Comparison of ENCODE assay signal across 10 cellular contexts in genomic region chr9:72635197-72635596, GRCh38.
DNase-seq lines count a peak whose midpoint lies in the region; ATAC-seq, FAIRE-seq and TF ChIP-seq lines count a peak whose summit lies in the region.
"Had no signal": no experiment of that assay in that cellular context is flagged by ENCODE, and none has a peak within 500 bp of the region (broad histone marks: within the 10 kb centered on the region; RNA-seq: fewer than 3 reads in every experiment).

No MANE protein-coding gene starts in this region.

- H3K36me3 Mint-ChIP-seq in naive thymus-derived CD4-positive, alpha-beta T cell, result peaks cover 0 to 4% (median 3%) of the 10 kb centered on the region in 5 donors
- H3K36me3 Mint-ChIP-seq: activated naive CD4-positive, alpha-beta T cell treated with anti-CD3 and anti-CD28 coated beads, Interleukin-2, amount 50 U/mL, for 24 hours had no signal

- no peak overlapping the region for H3K4me3 Mint-ChIP-seq in naive thymus-derived CD4-positive, alpha-beta T cell
- H3K4me3 Mint-ChIP-seq: activated naive CD4-positive, alpha-beta T cell treated with anti-CD3 and anti-CD28 coated beads, Interleukin-2, amount 50 U/mL, for 24 hours had no signal

- ATAC-seq in GM21576 (IDR thresholded peaks at IDR 0.05; ENCODE audit: unreplicated experiment), result peak; percentile 88
- ATAC-seq in HG03439 (IDR thresholded peaks at IDR 0.05; ENCODE audit: unreplicated experiment), result peak; percentile 53
- no peak for ATAC-seq in naive thymus-derived CD4-positive, alpha-beta T cell

- peak; percentile 13 for DNase-seq in activated CD4-positive, alpha-beta T cell treated with anti-CD3 and anti-CD28 coated beads for 48 hours
- DNase-seq in activated CD4-positive, alpha-beta T cell treated with anti-CD3 and anti-CD28 coated beads for 1 hour, result no peak
- DNase-seq in iris pigment epithelial cell (ENCODE audit: low read depth) (peak; percentile 1), frontal cortex (ENCODE audit: low spot score in 2 of 2) (no peak), breast epithelium (ENCODE audit: low spot score in 2 of 2) (no peak)
- no peak for DNase-seq in naive thymus-derived CD4-positive, alpha-beta T cell
- DNase-seq: ACHN had no signal

- H3K36me3 ChIP-seq in breast epithelium, result no peaks in the 10 kb centered on the region
- no peaks in the 10 kb centered on the region for H3K36me3 ChIP-seq in naive thymus-derived CD4-positive, alpha-beta T cell (ENCODE audit: control insufficient read depth in 2 of 3, insufficient read depth in 3 of 3, low read length in 3 of 3)

- no peaks in the 10 kb centered on the region for H3K4me1 ChIP-seq in breast epithelium
- no peaks in the 10 kb centered on the region for H3K4me1 ChIP-seq in naive thymus-derived CD4-positive, alpha-beta T cell (ENCODE audit: control insufficient read depth in 2 of 2, insufficient read depth in 2 of 2, low read length in 2 of 2)

- H3K4me3 ChIP-seq in breast epithelium, result no peak overlapping the region
- H3K4me3 ChIP-seq in naive thymus-derived CD4-positive, alpha-beta T cell (ENCODE audit: low read length), result no peak overlapping the region

- H3K27me3 ChIP-seq in breast epithelium, result no peaks in the 10 kb centered on the region
- no peaks in the 10 kb centered on the region for H3K27me3 ChIP-seq in naive thymus-derived CD4-positive, alpha-beta T cell (ENCODE audit: control insufficient read depth in 2 of 2, insufficient read depth in 2 of 2, low read length in 2 of 2)

- H3K4me1 Mint-ChIP-seq in naive thymus-derived CD4-positive, alpha-beta T cell, result peaks cover 0 to 12% (median 0%) of the 10 kb centered on the region in 7 donors
- H3K4me1 Mint-ChIP-seq: activated naive CD4-positive, alpha-beta T cell treated with anti-CD3 and anti-CD28 coated beads, Interleukin-2, amount 50 U/mL, for 24 hours had no signal

- no peak for FAIRE-seq in frontal cortex (lab: Jason Lieb, UNC)

- H3K9me3 ChIP-seq in breast epithelium, result peaks cover 5 to 6% of the 10 kb centered on the region in 2 donors
- no peaks in the 10 kb centered on the region for H3K9me3 ChIP-seq in naive thymus-derived CD4-positive, alpha-beta T cell (ENCODE audit: control insufficient read depth in 2 of 3, low read length in 3 of 3)

- H3K27ac ChIP-seq in breast epithelium, result no peak overlapping the region
- no peak overlapping the region for H3K27ac ChIP-seq in naive thymus-derived CD4-positive, alpha-beta T cell (ENCODE audit: low read depth, low read length)

- H3K27ac Mint-ChIP-seq in naive thymus-derived CD4-positive, alpha-beta T cell, result no peak overlapping the region
- H3K27ac Mint-ChIP-seq: activated naive CD4-positive, alpha-beta T cell treated with anti-CD3 and anti-CD28 coated beads, Interleukin-2, amount 50 U/mL, for 24 hours had no signal

- no peak for TF ChIP-seq CTCF in breast epithelium (IDR thresholded peaks at IDR 0.05)

- peaks cover 0 to 17% (median 5%) of the 10 kb centered on the region in 5 donors for H3K27me3 Mint-ChIP-seq in naive thymus-derived CD4-positive, alpha-beta T cell
- H3K27me3 Mint-ChIP-seq: activated naive CD4-positive, alpha-beta T cell treated with anti-CD3 and anti-CD28 coated beads, Interleukin-2, amount 50 U/mL, for 24 hours had no signal

- CTCF ChIA-PET in naive thymus-derived CD4-positive, alpha-beta T cell (lab: Charles Lee), result no interaction called here

- TF ChIP-seq POLR2A in breast epithelium (IDR thresholded peaks at IDR 0.05), result no peak

- intact Hi-C loops in breast epithelium (cut with DNase I; ENCODE audit: low total_unique reads), result no loop called here
- intact Hi-C loops in naive thymus-derived CD4-positive, alpha-beta T cell (cut with micrococcal nuclease), result no loop called here

- peaks cover 0 to 12% (median 6%) of the 10 kb centered on the region in 11 donors for H3K9me3 Mint-ChIP-seq in naive thymus-derived CD4-positive, alpha-beta T cell

- POLR2A ChIA-PET in naive thymus-derived CD4-positive, alpha-beta T cell (lab: Charles Lee), result no interaction called here

Comparison
In these comparisons a context has a peak if more than half of its experiments do, and no peak if none do; other contexts are left out.
1. DNase-seq: peak in activated CD4-positive, alpha-beta T cell treated with anti-CD3 and anti-CD28 coated beads for 48 hours (single experiment) and iris pigment epithelial cell (single experiment); none in activated CD4-positive, alpha-beta T cell treated with anti-CD3 and anti-CD28 coated beads for 1 hour (single experiment), frontal cortex (0 of 2), breast epithelium (0 of 2) and naive thymus-derived CD4-positive, alpha-beta T cell (0 of 9).